2 cellular contexts compared by ENCODE assay signal in genomic region chr15:84606653-84607120, GRCh38.
TF ChIP-seq lines count a peak whose summit lies in the region.

No MANE protein-coding gene starts in this region.

TF ChIP-seq in GM23338, 12 proteins besides CTCF, POLR2A, EP300 and RAD21:
- no peak for TF ChIP-seq NANOG (IDR thresholded peaks at IDR 0.05; ENCODE audit: borderline replicate concordance)
- no peak for TF ChIP-seq ZNF331 (CRISPR knock-in tag; IDR thresholded peaks at IDR 0.05; ENCODE audit: low read depth)
- no peak for TF ChIP-seq STAT1 (IDR thresholded peaks at IDR 0.05; ENCODE audit: unreplicated experiment)
- TF ChIP-seq EZH2phosphoT487 (IDR thresholded peaks at IDR 0.05; ENCODE audit: unreplicated experiment), result no peak
- no peak for TF ChIP-seq ZNF462 (CRISPR knock-in tag; IDR thresholded peaks at IDR 0.05)
- TF ChIP-seq ZNF114 (CRISPR knock-in tag; IDR thresholded peaks at IDR 0.05), result no peak
- TF ChIP-seq REST (IDR thresholded peaks at IDR 0.05; ENCODE audit: unreplicated experiment), result no peak
- no peak for TF ChIP-seq EZH2 (IDR thresholded peaks at IDR 0.05; ENCODE audit: low read depth, unreplicated experiment)
- no peak for TF ChIP-seq POLR2AphosphoS5 (IDR thresholded peaks at IDR 0.05; ENCODE audit: low read depth)
- no peak for TF ChIP-seq JUNB (IDR thresholded peaks at IDR 0.05; ENCODE audit: unreplicated experiment)
- no peak for TF ChIP-seq CREB1 (CRISPR knock-in tag; IDR thresholded peaks at IDR 0.05; ENCODE audit: low read depth)
- no peak for TF ChIP-seq ETS1 (IDR thresholded peaks at IDR 0.05)
TF ChIP-seq in GM23338: peak in this region for 0.

TF ChIP-seq in endothelial cell of umbilical vein, 7 proteins besides CTCF, POLR2A, EP300 and RAD21:
- TF ChIP-seq MYC (IDR thresholded peaks at IDR 0.05; ENCODE audit: low read depth, low read length) (no peak), JUN (IDR thresholded peaks at IDR 0.05; ENCODE audit: borderline replicate concordance, insufficient read depth, insufficient read length, low read depth) (no peak), FOS (IDR thresholded peaks at IDR 0.05; ENCODE audit: borderline replicate concordance, insufficient read depth, low read length) (no peak), GATA2 (IDR thresholded peaks at IDR 0.05; ENCODE audit: insufficient read depth, insufficient read length, low read depth, low read length) (no peak), EZH2 (IDR thresholded peaks at IDR 0.05; ENCODE audit: borderline replicate concordance, low read depth, low read length, severe bottlenecking) (no peak)
